ENCODE assay signal across 19 cellular contexts in genomic region chr15:30882861-30883433, GRCh38. TPM values are rescaled to one million over a fixed set of nuclear protein-coding genes. Genes with fewer than 3 reads are reported as not detected.
DNase-seq lines count a peak whose midpoint lies in the region; FAIRE-seq and TF ChIP-seq lines count a peak whose summit lies in the region.
"Had no signal": no experiment of that assay in that cellular context is flagged by ENCODE, and none has a peak within 500 bp of the region (broad histone marks: within the 10 kb centered on the region; RNA-seq: fewer than 3 reads in every experiment).

No MANE protein-coding gene starts in this region.

- peaks cover 9% of the 10 kb centered on the region for H3K27me3 Mint-ChIP-seq in activated naive CD4-positive, alpha-beta T cell treated with anti-CD3 and anti-CD28 coated beads, Interleukin-2, amount 10 ng/mL, durations not matched to agents 7 days and 5 days

- H3K4me3 Mint-ChIP-seq in activated naive CD4-positive, alpha-beta T cell treated with anti-CD3 and anti-CD28 coated beads, Interleukin-2, amount 10 ng/mL, durations not matched to agents 7 days and 5 days, result no peak overlapping the region
- H3K4me3 Mint-ChIP-seq: H9 had no signal

- H3K36me3 Mint-ChIP-seq in activated naive CD4-positive, alpha-beta T cell treated with anti-CD3 and anti-CD28 coated beads, Interleukin-2, amount 10 ng/mL, durations not matched to agents 7 days and 5 days, result no peaks in the 10 kb centered on the region

- H3K4me3 ChIP-seq in MG63, result no peak overlapping the region
- H3K4me3 ChIP-seq in esophagus squamous epithelium, result no peak overlapping the region
- H3K4me3 ChIP-seq: left lung, mucosa of descending colon, right lobe of liver, tibial artery had no signal

- no peak overlapping the region for H3K27ac Mint-ChIP-seq in activated naive CD4-positive, alpha-beta T cell treated with anti-CD3 and anti-CD28 coated beads, Interleukin-2, amount 10 ng/mL, durations not matched to agents 7 days and 5 days
- H3K27ac Mint-ChIP-seq: H9 had no signal

- TF ChIP-seq CTCF in D721Med (IDR thresholded peaks at IDR 0.05; ENCODE audit: insufficient read depth, missing control alignments), result no peak
- no peak for TF ChIP-seq CTCF in esophagus squamous epithelium (IDR thresholded peaks at IDR 0.05)

- H3K36me3 ChIP-seq in MG63, result peaks cover 15% of the 10 kb centered on the region
- no peaks in the 10 kb centered on the region for H3K36me3 ChIP-seq in esophagus squamous epithelium
- H3K36me3 ChIP-seq: BE2C, left lung, right lobe of liver, tibial artery had no signal

- CTCF ChIA-PET in activated naive CD4-positive, alpha-beta T cell treated with anti-CD3 and anti-CD28 coated beads, Interleukin-2, amount 10 ng/mL, durations not matched to agents 7 days and 5 days (lab: Charles Lee), result no interaction called here

- no peak for FAIRE-seq in D721Med (lab: Jason Lieb, UNC)
- FAIRE-seq: endometrium, HTR-8/SVneo had no signal

- intact Hi-C loops in esophagus squamous epithelium (cut with DNase I), result no loop called here

- no peaks in the 10 kb centered on the region for H3K9me3 Mint-ChIP-seq in activated naive CD4-positive, alpha-beta T cell treated with anti-CD3 and anti-CD28 coated beads, Interleukin-2, amount 10 ng/mL, durations not matched to agents 7 days and 5 days
- H3K9me3 Mint-ChIP-seq: H9 had no signal

- H3K27ac ChIP-seq in esophagus squamous epithelium, result no peak overlapping the region
- H3K27ac ChIP-seq: left lung, right lobe of liver, tibial artery had no signal

- H3K9me3 ChIP-seq in MG63 (no peaks in the 10 kb centered on the region), esophagus squamous epithelium (no peaks in the 10 kb centered on the region)
- H3K9me3 ChIP-seq: BE2C, left lung, mucosa of descending colon, right lobe of liver, tibial artery had no signal

- H3K27me3 ChIP-seq in MG63, result no peaks in the 10 kb centered on the region
- peaks cover 0 to 16% (median 0%) of the 10 kb centered on the region in 4 donors for H3K27me3 ChIP-seq in esophagus squamous epithelium
- H3K27me3 ChIP-seq: BE2C, left lung, right lobe of liver, tibial artery had no signal

- peak; percentile 64 for DNase-seq in MG63
- peak; percentile 25 to 33 for DNase-seq in activated CD4-positive, alpha-beta T cell treated with anti-CD3 and anti-CD28 coated beads for 4 hours
- DNase-seq in activated naive CD4-positive, alpha-beta T cell treated with anti-CD3 and anti-CD28 coated beads, Interleukin-2, amount 10 ng/mL, durations not matched to agents 7 days and 5 days, result peak; percentile 48
- DNase-seq in stimulated activated CD4-positive, alpha-beta T cell treated with anti-CD3 and anti-CD28 coated beads, Interleukin-4, amount 100 ng/mL, for 1 hour, result peak; percentile 6
- no peak for DNase-seq in D721Med (ENCODE audit: insufficient read length, low spot score)
- no peak for DNase-seq in NCI-H1417 treated with DMSO at 0.1 percent for 48 hours (lab: John Stamatoyannopoulos, UW)
- no peak for DNase-seq in esophagus squamous epithelium (lab: John Stamatoyannopoulos, UW)
- DNase-seq: anterior cingulate cortex, BE2C, foreskin melanocyte, H9, mucosa of descending colon, NCI-H1694 treated with DMSO at 0.1 percent for 48 hours, occipital lobe, right lobe of liver, tibial artery had no signal

- WGBS in esophagus squamous epithelium, 2 donors, result 66 to 88% methylated on average over 10 to 22 of the region's 22 CpGs

- TF ChIP-seq POLR2A in esophagus squamous epithelium (IDR thresholded peaks at IDR 0.05), result no peak

- peaks cover 8% of the 10 kb centered on the region for H3K4me1 Mint-ChIP-seq in activated naive CD4-positive, alpha-beta T cell treated with anti-CD3 and anti-CD28 coated beads, Interleukin-2, amount 10 ng/mL, durations not matched to agents 7 days and 5 days

- no peaks in the 10 kb centered on the region for H3K4me1 ChIP-seq in esophagus squamous epithelium
- H3K4me1 ChIP-seq: BE2C, left lung, right lobe of liver, tibial artery had no signal

RNA-seq across cellular contexts. Expression of gene FAN1, which starts 20.8 kb away (rescaled TPM):
- 2.8 and 5.7 TPM in 2 replicates for total RNA-seq in MG63 (2014; rRNA removed; shearing (Covaris generic); ENCODE audit: low replicate concordance)
- 10 to 100 TPM in 2 of 4 donors, 1 to 10 TPM in 2; 6.0 to 17.7 (median 10.2) TPM for total RNA-seq in esophagus squamous epithelium

Comparison
In these comparisons a context has a peak if more than half of its experiments do, and no peak if none do; other contexts are left out.
1. DNase-seq: peak in MG63 (single experiment), activated CD4-positive, alpha-beta T cell treated with anti-CD3 and anti-CD28 coated beads for 4 hours (2 of 2), activated naive CD4-positive, alpha-beta T cell treated with anti-CD3 and anti-CD28 coated beads, Interleukin-2, amount 10 ng/mL, durations not matched to agents 7 days and 5 days (single experiment) and stimulated activated CD4-positive, alpha-beta T cell treated with anti-CD3 and anti-CD28 coated beads, Interleukin-4, amount 100 ng/mL, for 1 hour (single experiment); none in D721Med (single experiment), NCI-H1417 treated with DMSO at 0.1 percent for 48 hours (single experiment) and esophagus squamous epithelium (single experiment).